Comparison of ENCODE assay signal across 7 cellular contexts in the genomic region with DNA sequence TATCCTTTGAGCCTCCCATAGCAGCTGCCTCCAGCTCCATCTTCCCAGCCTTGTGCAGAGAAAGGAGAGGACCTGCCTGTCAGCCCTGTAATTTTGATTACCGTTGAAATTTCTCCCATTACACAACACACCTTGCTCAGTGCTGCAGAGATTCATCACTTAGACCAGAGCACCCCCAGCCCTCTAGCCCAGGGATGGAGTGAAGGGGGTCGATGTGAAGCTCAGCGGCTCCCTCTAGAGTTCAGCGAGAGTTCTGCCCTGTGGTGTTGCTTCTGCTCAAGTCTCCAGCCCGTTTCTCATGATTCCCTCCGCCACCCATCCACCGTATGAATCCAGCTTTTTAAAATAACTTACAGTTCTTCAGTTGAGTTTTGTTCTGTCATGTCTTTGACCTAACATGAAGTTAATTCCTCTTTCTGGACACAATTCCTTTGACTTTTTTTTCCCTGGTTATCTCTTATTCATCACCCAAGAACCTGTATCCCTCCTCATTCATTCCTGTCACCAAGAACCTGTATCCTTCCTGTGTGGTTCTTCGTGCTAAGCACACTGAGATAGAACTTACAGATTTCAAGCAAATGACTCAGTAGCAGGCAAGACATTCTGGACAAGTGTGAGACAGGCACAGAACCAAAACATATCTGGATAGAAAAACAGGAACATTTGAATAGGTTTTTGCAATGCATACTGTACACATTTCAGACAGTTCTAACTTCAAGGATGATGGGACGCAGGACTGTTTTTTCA. TPM values are rescaled to one million over a fixed set of nuclear protein-coding genes. Genes with fewer than 3 reads are reported as not detected.
DNase-seq lines count a peak whose midpoint lies in the region; ATAC-seq, FAIRE-seq and TF ChIP-seq lines count a peak whose summit lies in the region.

No MANE protein-coding gene starts in this region.

- H3K79me2 ChIP-seq in GM12878 (ENCODE audit: control insufficient read depth, insufficient read depth, low read length): no peaks in the 10 kb centered on the region

- H4K20me1 ChIP-seq in GM12878 (ENCODE audit: control insufficient read depth, insufficient read depth): no peaks in the 10 kb centered on the region

- in situ Hi-C loops in GM12878 (cut with MboI): no loop called here

- no peak overlapping the region for H3K4me3 ChIP-seq in GM12865 (ENCODE audit: low read depth, low read length)
- H3K4me3 ChIP-seq in GM12878: no peak overlapping the region

- no peak overlapping the region for H3K27ac ChIP-seq in GM12878 (ENCODE audit: control insufficient read depth, insufficient read depth)

- H3K36me3 Mint-ChIP-seq in natural killer cell: no peaks in the 10 kb centered on the region

- 17% methylated on average over 9 of the region's 9 CpGs for WGBS in GM12878 (ENCODE audit: insufficient coverage, insufficient replicate concordance, low lambda C conversion rate, missing lambda C conversion rate)

- no TSS peak for BruUV-seq in GM12878 (replicated peaks; lab: Mats Ljungman, UMichigan)

- 0 out of 2 replicates have a peak, but pooled peaks have one; percentile 18 for TF ChIP-seq RAD21 in GM12878 (IDR thresholded peaks at IDR 0.05; ENCODE audit: insufficient read depth, low read depth, low read length)

- no peaks in the 10 kb centered on the region for H3K4me1 ChIP-seq in GM12878 (ENCODE audit: control insufficient read depth, insufficient read depth, low read length)

- ATAC-seq in GM12878 (peak; percentile 79), natural killer cell (peak; percentile 47 to 77 (median 77)), HG03045 (IDR thresholded peaks at IDR 0.05; ENCODE audit: unreplicated experiment) (no peak), HG03025 (IDR thresholded peaks at IDR 0.05; ENCODE audit: low FRiP score, unreplicated experiment) (no peak), HG03039 (IDR thresholded peaks at IDR 0.05; ENCODE audit: unreplicated experiment) (no peak)

- SMC1A ChIA-PET in GM12878 (lab: Charles Lee; ENCODE audit: uncharacterized antibody, unreplicated experiment): interaction anchor here (0.5 to 1.2 kb wide), 3 partner anchors 10 to 501 kb away, joined by 3 read pairs; no protein-coding TSS in a partner anchor

- no peaks in the 10 kb centered on the region for H3K9me3 Mint-ChIP-seq in natural killer cell

- DNase-seq in GM12865 (ENCODE audit: low read depth) (peak; percentile 28), HuH-7 (ENCODE audit: low spot score) (peak; percentile 36), GM12878 (ENCODE audit: low read depth, low spot score) (no peak), natural killer cell (no peak)

- H3K36me3 ChIP-seq in GM12878 (ENCODE audit: control insufficient read depth in 2 of 2, insufficient read depth in 2 of 2, low read length in 1 of 2): no peaks in the 10 kb centered on the region

- H3K9me3 ChIP-seq in GM12878 (replicated peaks; ENCODE audit: control insufficient read depth, insufficient read depth, low read length): no peaks in the 10 kb centered on the region; the same call in 2 of the 3 replicates

- H3K27ac Mint-ChIP-seq in natural killer cell: no peak overlapping the region

- TF ChIP-seq EP300 in GM12878 (IDR thresholded peaks at IDR 0.05; ENCODE audit: borderline replicate concordance in 1 of 2, control insufficient read depth in 1 of 2, low read depth in 2 of 2, low read length in 2 of 2): no peak

- TF ChIP-seq CTCF in GM12865 (IDR thresholded peaks at IDR 0.05; ENCODE audit: insufficient read depth, low read depth, low read length, missing control alignments) (peak; percentile 62), GM12878 (IDR thresholded peaks at IDR 0.05 in 2 of 3, conservative IDR thresholded peaks at IDR 0.05 in 1 of 3; ENCODE audit: control insufficient read depth in 2 of 3, extremely low read depth in 1 of 3, insufficient read depth in 1 of 3, low read depth in 3 of 3, low read length in 3 of 3) (peak; percentile 41 to 62 (median 48)), natural killer cell (IDR thresholded peaks at IDR 0.05) (peak; percentile 62)

- RAD21 ChIA-PET in GM12878 (lab: Charles Lee; ENCODE audit: unreplicated experiment): interaction anchor here (1.7 kb wide), 1 partner anchor 11 kb away, joined by 6 read pairs; no protein-coding TSS in a partner anchor

- intact Hi-C loops in GM12878 (cut with micrococcal nuclease; ENCODE audit: unreplicated experiment) (no loop called here), natural killer cell (cut with micrococcal nuclease) (no loop called here)

- H3K27me3 ChIP-seq in GM12878 (replicated peaks in 1 of 2; ENCODE audit: control insufficient read depth in 2 of 2, insufficient read depth in 2 of 2, low read length in 1 of 2): no peaks in the 10 kb centered on the region

- H3K27me3 Mint-ChIP-seq in natural killer cell (ENCODE audit: low read depth in 2 of 2): peaks cover 32 to 36% of the 10 kb centered on the region in 2 donors

- CTCF ChIA-PET in GM12878 (lab: Yijun Ruan, JAX): interaction anchor here (0.6 to 2.1 kb wide), 10 partner anchors 10 to 1177 kb away, joined by 3 to 19 read pairs (median 3); no protein-coding TSS in a partner anchor

- H3K4me2 ChIP-seq in GM12878 (ENCODE audit: control insufficient read depth, insufficient read depth): no peak overlapping the region

- no peak overlapping the region for H3K4me3 Mint-ChIP-seq in natural killer cell

- no peak overlapping the region for H2AFZ ChIP-seq in GM12878 (ENCODE audit: control insufficient read depth, low read depth, low read length)

- H3K9ac ChIP-seq in GM12878 (ENCODE audit: control insufficient read depth, insufficient read depth, low read length): no peak overlapping the region

- POLR2A ChIA-PET in GM12878 (lab: Charles Lee): no interaction called here

- FAIRE-seq in GM12878 (lab: Jason Lieb, UNC): peak; percentile 47

- no peak for TF ChIP-seq POLR2A in GM12878 (IDR thresholded peaks at IDR 0.05; ENCODE audit: low read depth, low read length)

- peaks cover 0 to 4% of the 10 kb centered on the region in 2 donors for H3K4me1 Mint-ChIP-seq in natural killer cell

TF ChIP-seq in GM12878, 131 proteins besides CTCF, POLR2A, EP300 and RAD21 (continues in another document):
- TF ChIP-seq HDGF (IDR thresholded peaks at IDR 0.05) (no peak), CHD2 (IDR thresholded peaks at IDR 0.05; ENCODE audit: borderline replicate concordance, low read depth, low read length) (no peak), YY1 (IDR thresholded peaks at IDR 0.05; ENCODE audit: low read depth, low read length) (no peak), KLF5 (IDR thresholded peaks at IDR 0.05; ENCODE audit: partially characterized antibody) (no peak), JUNB (IDR thresholded peaks at IDR 0.05) (no peak), RFX5 (IDR thresholded peaks at IDR 0.05; ENCODE audit: low read depth, low read length) (no peak), TARDBP (IDR thresholded peaks at IDR 0.05; ENCODE audit: borderline replicate concordance) (no peak), EGR1 (IDR thresholded peaks at IDR 0.05; ENCODE audit: borderline replicate concordance in 1 of 2, low read depth in 2 of 2, low read length in 2 of 2) (no peak), ZNF592 (IDR thresholded peaks at IDR 0.05) (no peak), BCL11A (IDR thresholded peaks at IDR 0.05; ENCODE audit: low read depth, low read length) (no peak), MYB (IDR thresholded peaks at IDR 0.05; ENCODE audit: borderline replicate concordance, low read depth, low read length) (no peak)

RNA-seq across cellular contexts. Expression of gene ZNF32, which starts 34.9 kb away (rescaled TPM):
- 12.0 and 12.3 TPM in 2 replicates for total RNA-seq in GM12878 (2013; cell fraction: nucleolus; rRNA removed)
- total RNA-seq in GM12878 (2014; rRNA removed) (2.7 and 2.8 TPM in 2 replicates), GM12878 (2014; rRNA removed; fragmentation: Illumina TruSeq; extraction: Trizol) (2.7 and 3.4 TPM in 2 replicates), GM12878 (2021) (2.8 and 4.0 TPM in 2 replicates), natural killer cell (10 to 100 TPM; 19.1 to 28.9 (median 26.2) TPM)
- 19.3 TPM for polyA plus RNA-seq in GM12878 (2011; ENCODE audit: low read depth)
- polyA plus RNA-seq in GM12878 (2011; rRNA removed) (23.0 and 27.0 TPM in 2 replicates), GM12878 (2014; fragmentation: Illumina TruSeq; extraction: Trizol) (4.2 TPM in 2 replicates), GM12878 (2014; fragmentation: Nextera tagmentation; extraction: Ambion mirVana) (1 to 10 TPM; 2.6 to 3.3 TPM), GM12878 (2014; rRNA removed) (1.9 and 3.2 TPM in 2 replicates), GM12878 (2016; fragmentation: Nextera tagmentation; extraction: Ambion mirVana) (1 to 10 TPM; 3.4 to 4.7 TPM)
- polyA plus RNA-seq in GM12878 (2011; cell fraction: cytosol; rRNA removed): 15.4 and 15.9 TPM in 2 replicates
- 10.9 and 14.1 TPM in 2 replicates for polyA plus RNA-seq in GM12878 (2011; cell fraction: nucleus; rRNA removed)
- 11.8 and 12.4 TPM in 2 replicates for polyA plus RNA-seq in GM12878 (2012)
- 6.9 and 9.9 TPM in 2 replicates for polyA minus RNA-seq in GM12878 (2011; rRNA and poly(A)+ RNA removed)
- polyA minus RNA-seq in GM12878 (2011; cell fraction: cytosol; rRNA and poly(A)+ RNA removed): 1.5 and 1.8 TPM in 2 replicates
- polyA minus RNA-seq in GM12878 (2011; cell fraction: nucleus; rRNA and poly(A)+ RNA removed): 4.2 and 8.9 TPM in 2 replicates

Comparison
In these comparisons a context has a peak if more than half of its experiments do, and no peak if none do; other contexts are left out.
1. DNase-seq: peak in GM12865 (single experiment) and HuH-7 (single experiment); none in GM12878 (single experiment) and natural killer cell (single experiment).
2. ATAC-seq: peak in GM12878 (single experiment) and natural killer cell (3 of 3); none in HG03045 (single experiment), HG03025 (single experiment) and HG03039 (single experiment).
3. Peak in every context shown above with its lines, with median percentiles within 50 percentile points of each other: CTCF ChIP-seq.